In genomic region chr17:74782571-74782970, GRCh38 we compare ENCODE assay signal across 17 cellular contexts. TPM values are rescaled to one million over a fixed set of nuclear protein-coding genes. Genes with fewer than 3 reads are reported as not detected.
A peak's percentile ranks its signal among the peaks of the same experiment; 100 is the strongest.
DNase-seq lines count a peak whose midpoint lies in the region; ATAC-seq and TF ChIP-seq lines count a peak whose summit lies in the region.
"Had no signal": no experiment of that assay in that cellular context is flagged by ENCODE, and none has a peak within 500 bp of the region (broad histone marks: within the 10 kb centered on the region; RNA-seq: fewer than 3 reads in every experiment).

No MANE protein-coding gene starts in this region.

- peaks cover 0 to 3% of the 10 kb centered on the region in 2 donors for H3K36me3 Mint-ChIP-seq in activated T-cell treated with anti-CD3 and anti-CD28 coated beads, Interleukin-2, amount 50 U/mL, for 72 hours (ENCODE audit: insufficient read depth in 2 of 2)
- peaks cover 34% of the 10 kb centered on the region for H3K36me3 Mint-ChIP-seq in CD8-positive, alpha-beta T cell
- peaks cover 28% of the 10 kb centered on the region for H3K36me3 Mint-ChIP-seq in stimulated activated effector memory CD8-positive, alpha-beta T cell treated with anti-CD3 and anti-CD28 coated beads, Interleukin-12 subunit alpha, Interleukin-12 subunit beta, amount 100 ng/mL, for 72 hours

- no peaks in the 10 kb centered on the region for H3K9me3 ChIP-seq in CD8-positive, alpha-beta T cell (ENCODE audit: low read length)

- CTCF ChIA-PET in CD8-positive, alpha-beta T cell (lab: Charles Lee) = interaction anchor here (1.1 to 16.5 kb wide), 5 partner anchors 9 to 125 kb away, joined by 4 to 196 read pairs (median 60); partner anchors contain the start of gene RAB37

- intact Hi-C loops in CD8-positive, alpha-beta T cell (cut with DNase I, micrococcal nuclease) = loop anchor here in 1 of 2 experiments (10.0 kb wide), 1 partner anchor 398 kb away; no protein-coding TSS in a partner anchor

- peak overlapping the region; percentile 72 for H3K27ac Mint-ChIP-seq in activated T-cell treated with anti-CD3 and anti-CD28 coated beads, Interleukin-2, amount 50 U/mL, for 72 hours
- H3K27ac Mint-ChIP-seq in CD8-positive, alpha-beta T cell = peak overlapping the region; percentile 78
- H3K27ac Mint-ChIP-seq in stimulated activated effector memory CD8-positive, alpha-beta T cell treated with anti-CD3 and anti-CD28 coated beads, Interleukin-12 subunit alpha, Interleukin-12 subunit beta, amount 100 ng/mL, for 72 hours = peak overlapping the region; percentile 11
- H3K27ac Mint-ChIP-seq in stimulated activated naive CD8-positive, alpha-beta T cell treated with anti-CD3 and anti-CD28 coated beads, Interleukin-15, amount 100 ng/mL, for 72 hours = no peak overlapping the region

- H3K4me3 ChIP-seq in CD8-positive, alpha-beta T cell (ENCODE audit: low read depth, low read length) = no peak overlapping the region

- H3K9me3 Mint-ChIP-seq in activated T-cell treated with anti-CD3 and anti-CD28 coated beads, Interleukin-2, amount 50 U/mL, for 72 hours = no peaks in the 10 kb centered on the region
- no peaks in the 10 kb centered on the region for H3K9me3 Mint-ChIP-seq in CD8-positive, alpha-beta T cell
- no peaks in the 10 kb centered on the region for H3K9me3 Mint-ChIP-seq in stimulated activated effector memory CD8-positive, alpha-beta T cell treated with anti-CD3 and anti-CD28 coated beads, Interleukin-12 subunit alpha, Interleukin-12 subunit beta, amount 100 ng/mL, for 72 hours
- H3K9me3 Mint-ChIP-seq in stimulated activated naive CD8-positive, alpha-beta T cell treated with anti-CD3 and anti-CD28 coated beads, Interleukin-15, amount 100 ng/mL, for 72 hours = no peaks in the 10 kb centered on the region

- H3K4me3 Mint-ChIP-seq in activated T-cell treated with anti-CD3 and anti-CD28 coated beads, Interleukin-2, amount 50 U/mL, for 72 hours = no peak overlapping the region
- H3K4me3 Mint-ChIP-seq in CD8-positive, alpha-beta T cell = no peak overlapping the region
- H3K4me3 Mint-ChIP-seq in stimulated activated effector memory CD8-positive, alpha-beta T cell treated with anti-CD3 and anti-CD28 coated beads, Interleukin-12 subunit alpha, Interleukin-12 subunit beta, amount 100 ng/mL, for 72 hours = no peak overlapping the region
- H3K4me3 Mint-ChIP-seq in stimulated activated naive CD8-positive, alpha-beta T cell treated with anti-CD3 and anti-CD28 coated beads, Interleukin-15, amount 100 ng/mL, for 72 hours = no peak overlapping the region

- no peaks in the 10 kb centered on the region for H3K36me3 ChIP-seq in CD8-positive, alpha-beta T cell (ENCODE audit: insufficient read depth, low read length)

- no peak for TF ChIP-seq CTCF in CD8-positive, alpha-beta T cell (IDR thresholded peaks at IDR 0.05)

- peaks cover 85% of the 10 kb centered on the region for H3K4me1 Mint-ChIP-seq in activated T-cell treated with anti-CD3 and anti-CD28 coated beads, Interleukin-2, amount 50 U/mL, for 72 hours (ENCODE audit: low read depth)
- peaks cover 78% of the 10 kb centered on the region for H3K4me1 Mint-ChIP-seq in CD8-positive, alpha-beta T cell (ENCODE audit: low read depth)
- peaks cover 61% of the 10 kb centered on the region for H3K4me1 Mint-ChIP-seq in stimulated activated effector memory CD8-positive, alpha-beta T cell treated with anti-CD3 and anti-CD28 coated beads, Interleukin-12 subunit alpha, Interleukin-12 subunit beta, amount 100 ng/mL, for 72 hours
- H3K4me1 Mint-ChIP-seq in stimulated activated naive CD8-positive, alpha-beta T cell treated with anti-CD3 and anti-CD28 coated beads, Interleukin-15, amount 100 ng/mL, for 72 hours = peaks cover 79% of the 10 kb centered on the region

- no peaks in the 10 kb centered on the region for H3K27me3 Mint-ChIP-seq in activated T-cell treated with anti-CD3 and anti-CD28 coated beads, Interleukin-2, amount 50 U/mL, for 72 hours (ENCODE audit: low read depth)
- H3K27me3 Mint-ChIP-seq in CD8-positive, alpha-beta T cell (ENCODE audit: low read depth) = no peaks in the 10 kb centered on the region
- no peaks in the 10 kb centered on the region for H3K27me3 Mint-ChIP-seq in stimulated activated naive CD8-positive, alpha-beta T cell treated with anti-CD3 and anti-CD28 coated beads, Interleukin-15, amount 100 ng/mL, for 72 hours

- POLR2A ChIA-PET in CD8-positive, alpha-beta T cell (lab: Charles Lee) = no interaction called here

- no peak for ATAC-seq in activated T-cell treated with anti-CD3 and anti-CD28 coated beads, Interleukin-2, amount 50 U/mL, for 72 hours (replicated peaks in 1 of 2)
- no peak for ATAC-seq in CD8-positive, alpha-beta T cell
- no peak for ATAC-seq in stimulated activated effector memory CD8-positive, alpha-beta T cell treated with anti-CD3 and anti-CD28 coated beads, Interleukin-12 subunit alpha, Interleukin-12 subunit beta, amount 100 ng/mL, for 72 hours
- no peak for ATAC-seq in stimulated activated naive CD8-positive, alpha-beta T cell treated with anti-CD3 and anti-CD28 coated beads, Interleukin-15, amount 100 ng/mL, for 72 hours

- DNase-seq in activated T-cell treated with anti-CD3 and anti-CD28 coated beads, Interleukin-2, amount 50 U/mL, for 72 hours = no peak
- no peak for DNase-seq in activated T-cell treated with anti-CD3 and anti-CD28 coated beads, Interleukin-2, amount 50 U/mL, for 1 hour
- DNase-seq in CD8-positive, alpha-beta T cell = no peak
- DNase-seq in caudate nucleus (lab: John Stamatoyannopoulos, UW) = no peak
- DNase-seq in stimulated activated effector memory CD8-positive, alpha-beta T cell treated with anti-CD3 and anti-CD28 coated beads, Interleukin-12 subunit alpha, Interleukin-12 subunit beta, amount 100 ng/mL, for 72 hours (ENCODE audit: low spot score in 2 of 2) = no peak
- no peak for DNase-seq in SW480 (ENCODE audit: low spot score)
- DNase-seq in stimulated activated naive CD8-positive, alpha-beta T cell treated with anti-CD3 and anti-CD28 coated beads, Interleukin-15, amount 100 ng/mL, for 72 hours = no peak
- no peak for DNase-seq in NOMO-1 (lab: John Stamatoyannopoulos, UW; ENCODE audit: unreplicated experiment in 2 of 2)
- DNase-seq: DMS79 treated with DMSO at 0.1 percent for 48 hours, H7, NCI-H1048, NCI-H1436 treated with DMSO at 0.1 percent for 48 hours, NCI-H2227 treated with DMSO at 0.1 percent for 48 hours, NCI-H524 had no signal

- no peak overlapping the region for H3K27ac ChIP-seq in CD8-positive, alpha-beta T cell (ENCODE audit: low read depth, low read length)
- peak overlapping the region; percentile 87 for H3K27ac ChIP-seq in caudate nucleus (ENCODE audit: low read depth, low read length)
- H3K27ac ChIP-seq: C4-2B had no signal

- no peaks in the 10 kb centered on the region for H3K27me3 ChIP-seq in CD8-positive, alpha-beta T cell (ENCODE audit: insufficient read depth, low read length)

- peaks cover 58% of the 10 kb centered on the region for H3K4me1 ChIP-seq in CD8-positive, alpha-beta T cell (ENCODE audit: insufficient read depth, low read length)

RNA-seq across cellular contexts. Expression of gene NAT9, which starts 6.4 kb away (rescaled TPM):
- 10 to 100 TPM; 49.7 to 58.4 TPM for total RNA-seq in activated T-cell treated with anti-CD3 and anti-CD28 coated beads, Interleukin-2, amount 50 U/mL, for 72 hours
- total RNA-seq in CD8-positive, alpha-beta T cell = 10 to 100 TPM; 37.9 to 41.1 TPM

RNA-seq across cellular contexts. Expression of gene NHERF1, which starts 34.1 kb away (rescaled TPM):
- total RNA-seq in activated T-cell treated with anti-CD3 and anti-CD28 coated beads, Interleukin-2, amount 50 U/mL, for 72 hours = 10 to 100 TPM; 78.8 to 81.2 TPM
- total RNA-seq in CD8-positive, alpha-beta T cell = 10 to 100 TPM; 72.5 to 73.7 TPM

RNA-seq across cellular contexts. Expression of gene RAB37, which starts 45.5 kb away (rescaled TPM):
- total RNA-seq in activated T-cell treated with anti-CD3 and anti-CD28 coated beads, Interleukin-2, amount 50 U/mL, for 72 hours = 10 to 100 TPM; 13.6 to 18.1 TPM
- 10 to 100 TPM; 33.7 to 36.0 TPM for total RNA-seq in CD8-positive, alpha-beta T cell
- total RNA-seq: A673, MCF 10A had no signal

Comparison
In these comparisons a context has a peak if more than half of its experiments do, and no peak if none do; other contexts are left out.
1. H3K27ac Mint-ChIP-seq: peak in activated T-cell treated with anti-CD3 and anti-CD28 coated beads, Interleukin-2, amount 50 U/mL, for 72 hours (single experiment), CD8-positive, alpha-beta T cell (single experiment) and stimulated activated effector memory CD8-positive, alpha-beta T cell treated with anti-CD3 and anti-CD28 coated beads, Interleukin-12 subunit alpha, Interleukin-12 subunit beta, amount 100 ng/mL, for 72 hours (single experiment); none in stimulated activated naive CD8-positive, alpha-beta T cell treated with anti-CD3 and anti-CD28 coated beads, Interleukin-15, amount 100 ng/mL, for 72 hours (0 of 2).